24 cellular contexts compared by ENCODE assay signal in the genomic region with DNA sequence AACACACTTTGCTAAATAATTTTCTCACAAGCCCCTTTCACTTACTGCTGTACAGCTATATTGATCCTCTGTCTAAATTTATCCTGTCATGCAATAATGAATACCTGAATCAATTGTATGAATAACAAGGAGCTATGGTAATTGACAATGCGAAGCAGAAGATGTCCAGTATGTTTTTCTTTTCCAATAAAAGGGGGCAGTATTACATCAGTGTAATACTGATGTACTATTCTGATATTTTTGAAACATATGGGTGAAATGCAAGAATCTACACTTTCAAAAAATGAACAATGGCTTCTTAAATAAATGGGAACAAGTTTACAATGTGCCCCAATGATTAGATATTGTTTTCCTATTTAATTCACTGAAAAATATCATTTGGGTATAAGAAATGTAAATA.
"Had no signal": no experiment of that assay in that cellular context is flagged by ENCODE, and none has a peak within 500 bp of the region (broad histone marks: within the 10 kb centered on the region; RNA-seq: fewer than 3 reads in every experiment).

No MANE protein-coding gene starts in this region.

- H3K4me3 ChIP-seq: colonic mucosa, gastroesophageal sphincter, psoas muscle, spleen, tibial artery, upper lobe of left lung, uterus had no signal

- ATAC-seq: gastroesophageal sphincter; left cardiac atrium; left ventricle myocardium superior; psoas muscle; sciatic nerve; stimulated activated memory B cell treated with anti-CD40 and anti-IgM and Interleukin-4, amounts not matched to agents 10 μg/mL and 1 μg/mL and 100 μg/mL, for 72 hours had no signal

- H3K9me3 ChIP-seq: colonic mucosa, gastroesophageal sphincter, psoas muscle, spleen, tibial artery, upper lobe of left lung, uterus had no signal

- H3K4me3 Mint-ChIP-seq: endodermal cell; immature natural killer cell; naive B cell; nephron; stimulated activated memory B cell treated with anti-CD40 and anti-IgM and Interleukin-4, amounts not matched to agents 10 μg/mL and 1 μg/mL and 100 μg/mL, for 72 hours; stimulated activated naive CD8-positive, alpha-beta T cell treated with anti-CD3 and anti-CD28 coated beads, Interleukin-15, Interleukin-2, amounts not matched to agents 100 ng/mL and 50 ng/mL, for 24 hours had no signal

- H3K27me3 Mint-ChIP-seq: naive B cell; stimulated activated memory B cell treated with anti-CD40 and anti-IgM and Interleukin-4, amounts not matched to agents 10 μg/mL and 1 μg/mL and 100 μg/mL, for 72 hours; stimulated activated naive CD8-positive, alpha-beta T cell treated with anti-CD3 and anti-CD28 coated beads, Interleukin-15, Interleukin-2, amounts not matched to agents 100 ng/mL and 50 ng/mL, for 24 hours had no signal

- H3K9me3 Mint-ChIP-seq: endodermal cell; naive B cell; nephron; stimulated activated memory B cell treated with anti-CD40 and anti-IgM and Interleukin-4, amounts not matched to agents 10 μg/mL and 1 μg/mL and 100 μg/mL, for 72 hours; stimulated activated naive CD8-positive, alpha-beta T cell treated with anti-CD3 and anti-CD28 coated beads, Interleukin-15, Interleukin-2, amounts not matched to agents 100 ng/mL and 50 ng/mL, for 24 hours had no signal

- H3K4me1 Mint-ChIP-seq: endodermal cell; immature natural killer cell; naive B cell; nephron; stimulated activated memory B cell treated with anti-CD40 and anti-IgM and Interleukin-4, amounts not matched to agents 10 μg/mL and 1 μg/mL and 100 μg/mL, for 72 hours had no signal

- DNase-seq: colonic mucosa; dermis blood vessel endothelial cell; endodermal cell; immature natural killer cell; kidney; left cardiac atrium; left ventricle myocardium superior; mesendoderm; naive B cell; psoas muscle; retina; spleen; stimulated activated CD4-positive, alpha-beta T cell treated with anti-CD3 and anti-CD28 coated beads, Interleukin-15, amount 100 ng/mL, for 24 hours; stimulated activated CD4-positive, alpha-beta T cell treated with anti-CD3 and anti-CD28 coated beads, Interleukin-1b, Interleukin-23, amount 100 ng/mL, for 48 hours; stimulated activated CD4-positive, alpha-beta T cell treated with anti-CD3 and anti-CD28 coated beads, Interleukin-4, amount 100 ng/mL, for 24 hours; tibial artery; upper lobe of left lung; uterus had no signal

- H3K4me1 ChIP-seq: colonic mucosa, gastroesophageal sphincter, psoas muscle, spleen, tibial artery, upper lobe of left lung, uterus had no signal

- H3K36me3 Mint-ChIP-seq: immature natural killer cell; naive B cell; stimulated activated memory B cell treated with anti-CD40 and anti-IgM and Interleukin-4, amounts not matched to agents 10 μg/mL and 1 μg/mL and 100 μg/mL, for 72 hours had no signal

- H3K27ac Mint-ChIP-seq: endodermal cell; immature natural killer cell; naive B cell; nephron; stimulated activated memory B cell treated with anti-CD40 and anti-IgM and Interleukin-4, amounts not matched to agents 10 μg/mL and 1 μg/mL and 100 μg/mL, for 72 hours; stimulated activated naive CD8-positive, alpha-beta T cell treated with anti-CD3 and anti-CD28 coated beads, Interleukin-15, Interleukin-2, amounts not matched to agents 100 ng/mL and 50 ng/mL, for 24 hours had no signal

- H3K36me3 ChIP-seq: colonic mucosa, gastroesophageal sphincter, spleen, tibial artery, upper lobe of left lung, uterus had no signal

- H3K27ac ChIP-seq: colonic mucosa, gastroesophageal sphincter, psoas muscle, spleen, tibial artery, upper lobe of left lung, uterus had no signal

- FAIRE-seq: endothelial cell of umbilical vein, kidney had no signal

- H3K27me3 ChIP-seq: colonic mucosa, gastroesophageal sphincter, spleen, tibial artery, upper lobe of left lung, uterus had no signal
